8 cellular contexts compared by ENCODE assay signal in genomic region chr19:29671393-29672076, GRCh38. TPM values are rescaled to one million over a fixed set of nuclear protein-coding genes. Genes with fewer than 3 reads are reported as not detected.
DNase-seq lines count a peak whose midpoint lies in the region; ATAC-seq and TF ChIP-seq lines count a peak whose summit lies in the region.

No MANE protein-coding gene starts in this region.

- TF ChIP-seq POLR2A in GM18526 (IDR thresholded peaks at IDR 0.05; ENCODE audit: extremely low read depth, insufficient read length), result peak; percentile 19

- no peaks in the 10 kb centered on the region for H3K9me3 ChIP-seq in cardiac muscle cell (ENCODE audit: low read depth)

- peaks cover 1% of the 10 kb centered on the region for H3K4me1 ChIP-seq in cardiac muscle cell (ENCODE audit: low read depth)

- peak; percentile 77 for DNase-seq in NCI-H748 (lab: John Stamatoyannopoulos, UW; ENCODE audit: unreplicated experiment)
- peak; percentile 83 for DNase-seq in activated T-helper 1 cell treated with Interleukin-2 at 50 U/mL for 16 hours (ENCODE audit: low read depth)
- peak in 1 of 2 donors; percentile 60 for DNase-seq in cardiac muscle cell (ENCODE audit: low read depth in 1 of 2, low spot score in 1 of 2)
- peak; percentile 82 to 87 for DNase-seq in stimulated activated CD4-positive, alpha-beta T cell treated with anti-CD3 and anti-CD28 coated beads, Interleukin-2, amount 100 ng/mL, for 24 hours
- no peak for DNase-seq in ecto neural progenitor cell (ENCODE audit: low spot score)
- no peak for DNase-seq in HCEC 1CT

- ATAC-seq in HG02642 (IDR thresholded peaks at IDR 0.05; ENCODE audit: poor library complexity, unreplicated experiment), result peak; percentile 81

- H3K27me3 ChIP-seq in cardiac muscle cell, result no peaks in the 10 kb centered on the region

- H3K4me3 ChIP-seq in cardiac muscle cell, result no peak overlapping the region

- peak; percentile 24 for TF ChIP-seq CTCF in cardiac muscle cell (IDR thresholded peaks at IDR 0.05; ENCODE audit: low read depth, low read length)

- no peaks in the 10 kb centered on the region for H3K36me3 ChIP-seq in cardiac muscle cell

- no peak overlapping the region for H3K27ac ChIP-seq in cardiac muscle cell

RNA-seq across cellular contexts. Expression of gene PLEKHF1, which starts 6.3 kb away (rescaled TPM):
- total RNA-seq in cardiac muscle cell, result 3.0 and 3.1 TPM in 2 replicates
- 0.96 and 2.3 TPM in 2 replicates for polyA plus RNA-seq in cardiac muscle cell

RNA-seq across cellular contexts. Expression of gene C19orf12, which starts 43.5 kb away (rescaled TPM):
- total RNA-seq in cardiac muscle cell, result 46.2 and 61.4 TPM in 2 replicates
- 46.2 and 54.7 TPM in 2 replicates for polyA plus RNA-seq in cardiac muscle cell

Comparison
In these comparisons a context has a peak if more than half of its experiments do, and no peak if none do; other contexts are left out.
1. DNase-seq: peak in NCI-H748 (single experiment), activated T-helper 1 cell treated with Interleukin-2 at 50 U/mL for 16 hours (single experiment) and stimulated activated CD4-positive, alpha-beta T cell treated with anti-CD3 and anti-CD28 coated beads, Interleukin-2, amount 100 ng/mL, for 24 hours (2 of 2); none in ecto neural progenitor cell (single experiment) and HCEC 1CT (single experiment).